Comparison of ENCODE assay signal across 2 cellular contexts in genomic region chr5:142322403-142322746, GRCh38.
TF ChIP-seq lines count a peak whose summit lies in the region.

No MANE protein-coding gene starts in this region.

TF ChIP-seq in HCT116, 20 proteins besides CTCF, POLR2A, EP300 and RAD21:
- no peak for TF ChIP-seq ATF3 (IDR thresholded peaks at IDR 0.05)
- TF ChIP-seq REST (IDR thresholded peaks at IDR 0.05; ENCODE audit: low read depth) = no peak
- TF ChIP-seq JUND (IDR thresholded peaks at IDR 0.05) = no peak
- no peak for TF ChIP-seq SRF (IDR thresholded peaks at IDR 0.05; ENCODE audit: low read depth)
- no peak for TF ChIP-seq EZH2 (IDR thresholded peaks at IDR 0.05)
- TF ChIP-seq, protein P1, sequence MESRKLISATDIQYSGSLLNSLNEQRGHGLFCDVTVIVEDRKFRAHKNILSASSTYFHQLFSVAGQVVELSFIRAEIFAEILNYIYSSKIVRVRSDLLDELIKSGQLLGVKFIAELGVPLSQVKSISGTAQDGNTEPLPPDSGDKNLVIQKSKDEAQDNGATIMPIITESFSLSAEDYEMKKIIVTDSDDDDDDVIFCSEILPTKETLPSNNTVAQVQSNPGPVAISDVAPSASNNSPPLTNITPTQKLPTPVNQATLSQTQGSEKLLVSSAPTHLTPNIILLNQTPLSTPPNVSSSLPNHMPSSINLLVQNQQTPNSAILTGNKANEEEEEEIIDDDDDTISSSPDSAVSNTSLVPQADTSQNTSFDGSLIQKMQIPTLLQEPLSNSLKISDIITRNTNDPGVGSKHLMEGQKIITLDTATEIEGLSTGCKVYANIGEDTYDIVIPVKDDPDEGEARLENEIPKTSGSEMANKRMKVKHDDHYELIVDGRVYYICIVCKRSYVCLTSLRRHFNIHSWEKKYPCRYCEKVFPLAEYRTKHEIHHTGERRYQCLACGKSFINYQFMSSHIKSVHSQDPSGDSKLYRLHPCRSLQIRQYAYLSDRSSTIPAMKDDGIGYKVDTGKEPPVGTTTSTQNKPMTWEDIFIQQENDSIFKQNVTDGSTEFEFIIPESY (IDR thresholded peaks at IDR 0.05; ENCODE audit: extremely low read depth, insufficient replicate concordance, low read length) = no peak
- no peak for TF ChIP-seq SP1 (IDR thresholded peaks at IDR 0.05; ENCODE audit: low read depth)
- no peak for TF ChIP-seq ELF1 (IDR thresholded peaks at IDR 0.05; ENCODE audit: borderline replicate concordance, low read depth)
- TF ChIP-seq EGR1 (IDR thresholded peaks at IDR 0.05; ENCODE audit: low read depth) = no peak
- no peak for TF ChIP-seq POLR2AphosphoS5 (IDR thresholded peaks at IDR 0.05; ENCODE audit: low read depth, low read length)
- TF ChIP-seq EZH2phosphoT487 (IDR thresholded peaks at IDR 0.05; ENCODE audit: borderline replicate concordance) = no peak

TF ChIP-seq in K562, 482 proteins besides CTCF, POLR2A, EP300 and RAD21:
- 0 out of 2 replicates have a peak, but pooled peaks have one; percentile 21 for TF ChIP-seq CBFA2T3 (IDR thresholded peaks at IDR 0.05)
- 0 out of 2 replicates have a peak, but pooled peaks have one; percentile 6 for TF ChIP-seq POLR2H (tag; IDR thresholded peaks at IDR 0.05; ENCODE audit: low read depth)
- no peak for TF ChIP-seq ILK (tag; IDR thresholded peaks at IDR 0.05; ENCODE audit: borderline replicate concordance, low read depth)
- TF ChIP-seq, protein P2, sequence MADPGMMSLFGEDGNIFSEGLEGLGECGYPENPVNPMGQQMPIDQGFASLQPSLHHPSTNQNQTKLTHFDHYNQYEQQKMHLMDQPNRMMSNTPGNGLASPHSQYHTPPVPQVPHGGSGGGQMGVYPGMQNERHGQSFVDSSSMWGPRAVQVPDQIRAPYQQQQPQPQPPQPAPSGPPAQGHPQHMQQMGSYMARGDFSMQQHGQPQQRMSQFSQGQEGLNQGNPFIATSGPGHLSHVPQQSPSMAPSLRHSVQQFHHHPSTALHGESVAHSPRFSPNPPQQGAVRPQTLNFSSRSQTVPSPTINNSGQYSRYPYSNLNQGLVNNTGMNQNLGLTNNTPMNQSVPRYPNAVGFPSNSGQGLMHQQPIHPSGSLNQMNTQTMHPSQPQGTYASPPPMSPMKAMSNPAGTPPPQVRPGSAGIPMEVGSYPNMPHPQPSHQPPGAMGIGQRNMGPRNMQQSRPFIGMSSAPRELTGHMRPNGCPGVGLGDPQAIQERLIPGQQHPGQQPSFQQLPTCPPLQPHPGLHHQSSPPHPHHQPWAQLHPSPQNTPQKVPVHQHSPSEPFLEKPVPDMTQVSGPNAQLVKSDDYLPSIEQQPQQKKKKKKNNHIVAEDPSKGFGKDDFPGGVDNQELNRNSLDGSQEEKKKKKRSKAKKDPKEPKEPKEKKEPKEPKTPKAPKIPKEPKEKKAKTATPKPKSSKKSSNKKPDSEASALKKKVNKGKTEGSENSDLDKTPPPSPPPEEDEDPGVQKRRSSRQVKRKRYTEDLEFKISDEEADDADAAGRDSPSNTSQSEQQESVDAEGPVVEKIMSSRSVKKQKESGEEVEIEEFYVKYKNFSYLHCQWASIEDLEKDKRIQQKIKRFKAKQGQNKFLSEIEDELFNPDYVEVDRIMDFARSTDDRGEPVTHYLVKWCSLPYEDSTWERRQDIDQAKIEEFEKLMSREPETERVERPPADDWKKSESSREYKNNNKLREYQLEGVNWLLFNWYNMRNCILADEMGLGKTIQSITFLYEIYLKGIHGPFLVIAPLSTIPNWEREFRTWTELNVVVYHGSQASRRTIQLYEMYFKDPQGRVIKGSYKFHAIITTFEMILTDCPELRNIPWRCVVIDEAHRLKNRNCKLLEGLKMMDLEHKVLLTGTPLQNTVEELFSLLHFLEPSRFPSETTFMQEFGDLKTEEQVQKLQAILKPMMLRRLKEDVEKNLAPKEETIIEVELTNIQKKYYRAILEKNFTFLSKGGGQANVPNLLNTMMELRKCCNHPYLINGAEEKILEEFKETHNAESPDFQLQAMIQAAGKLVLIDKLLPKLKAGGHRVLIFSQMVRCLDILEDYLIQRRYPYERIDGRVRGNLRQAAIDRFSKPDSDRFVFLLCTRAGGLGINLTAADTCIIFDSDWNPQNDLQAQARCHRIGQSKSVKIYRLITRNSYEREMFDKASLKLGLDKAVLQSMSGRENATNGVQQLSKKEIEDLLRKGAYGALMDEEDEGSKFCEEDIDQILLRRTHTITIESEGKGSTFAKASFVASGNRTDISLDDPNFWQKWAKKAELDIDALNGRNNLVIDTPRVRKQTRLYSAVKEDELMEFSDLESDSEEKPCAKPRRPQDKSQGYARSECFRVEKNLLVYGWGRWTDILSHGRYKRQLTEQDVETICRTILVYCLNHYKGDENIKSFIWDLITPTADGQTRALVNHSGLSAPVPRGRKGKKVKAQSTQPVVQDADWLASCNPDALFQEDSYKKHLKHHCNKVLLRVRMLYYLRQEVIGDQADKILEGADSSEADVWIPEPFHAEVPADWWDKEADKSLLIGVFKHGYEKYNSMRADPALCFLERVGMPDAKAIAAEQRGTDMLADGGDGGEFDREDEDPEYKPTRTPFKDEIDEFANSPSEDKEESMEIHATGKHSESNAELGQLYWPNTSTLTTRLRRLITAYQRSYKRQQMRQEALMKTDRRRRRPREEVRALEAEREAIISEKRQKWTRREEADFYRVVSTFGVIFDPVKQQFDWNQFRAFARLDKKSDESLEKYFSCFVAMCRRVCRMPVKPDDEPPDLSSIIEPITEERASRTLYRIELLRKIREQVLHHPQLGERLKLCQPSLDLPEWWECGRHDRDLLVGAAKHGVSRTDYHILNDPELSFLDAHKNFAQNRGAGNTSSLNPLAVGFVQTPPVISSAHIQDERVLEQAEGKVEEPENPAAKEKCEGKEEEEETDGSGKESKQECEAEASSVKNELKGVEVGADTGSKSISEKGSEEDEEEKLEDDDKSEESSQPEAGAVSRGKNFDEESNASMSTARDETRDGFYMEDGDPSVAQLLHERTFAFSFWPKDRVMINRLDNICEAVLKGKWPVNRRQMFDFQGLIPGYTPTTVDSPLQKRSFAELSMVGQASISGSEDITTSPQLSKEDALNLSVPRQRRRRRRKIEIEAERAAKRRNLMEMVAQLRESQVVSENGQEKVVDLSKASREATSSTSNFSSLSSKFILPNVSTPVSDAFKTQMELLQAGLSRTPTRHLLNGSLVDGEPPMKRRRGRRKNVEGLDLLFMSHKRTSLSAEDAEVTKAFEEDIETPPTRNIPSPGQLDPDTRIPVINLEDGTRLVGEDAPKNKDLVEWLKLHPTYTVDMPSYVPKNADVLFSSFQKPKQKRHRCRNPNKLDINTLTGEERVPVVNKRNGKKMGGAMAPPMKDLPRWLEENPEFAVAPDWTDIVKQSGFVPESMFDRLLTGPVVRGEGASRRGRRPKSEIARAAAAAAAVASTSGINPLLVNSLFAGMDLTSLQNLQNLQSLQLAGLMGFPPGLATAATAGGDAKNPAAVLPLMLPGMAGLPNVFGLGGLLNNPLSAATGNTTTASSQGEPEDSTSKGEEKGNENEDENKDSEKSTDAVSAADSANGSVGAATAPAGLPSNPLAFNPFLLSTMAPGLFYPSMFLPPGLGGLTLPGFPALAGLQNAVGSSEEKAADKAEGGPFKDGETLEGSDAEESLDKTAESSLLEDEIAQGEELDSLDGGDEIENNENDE (IDR thresholded peaks at IDR 0.05; ENCODE audit: low read depth, low read length) = no peak
- TF ChIP-seq ETS2 (tag; IDR thresholded peaks at IDR 0.05; ENCODE audit: borderline replicate concordance, poor library complexity, severe bottlenecking) = no peak
- TF ChIP-seq TCF15 (CRISPR knock-in tag; IDR thresholded peaks at IDR 0.05) = no peak
- peak; percentile 73; the same call in 1 of the 2 replicates for TF ChIP-seq ZKSCAN1 (IDR thresholded peaks at IDR 0.05; ENCODE audit: low read depth, low read length)
- TF ChIP-seq, protein P3, sequence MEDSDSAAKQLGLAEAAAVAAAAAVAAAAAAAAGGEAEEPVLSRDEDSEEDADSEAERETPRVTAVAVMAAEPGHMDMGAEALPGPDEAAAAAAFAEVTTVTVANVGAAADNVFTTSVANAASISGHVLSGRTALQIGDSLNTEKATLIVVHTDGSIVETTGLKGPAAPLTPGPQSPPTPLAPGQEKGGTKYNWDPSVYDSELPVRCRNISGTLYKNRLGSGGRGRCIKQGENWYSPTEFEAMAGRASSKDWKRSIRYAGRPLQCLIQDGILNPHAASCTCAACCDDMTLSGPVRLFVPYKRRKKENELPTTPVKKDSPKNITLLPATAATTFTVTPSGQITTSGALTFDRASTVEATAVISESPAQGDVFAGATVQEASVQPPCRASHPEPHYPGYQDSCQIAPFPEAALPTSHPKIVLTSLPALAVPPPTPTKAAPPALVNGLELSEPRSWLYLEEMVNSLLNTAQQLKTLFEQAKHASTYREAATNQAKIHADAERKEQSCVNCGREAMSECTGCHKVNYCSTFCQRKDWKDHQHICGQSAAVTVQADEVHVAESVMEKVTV (CRISPR knock-in tag; IDR thresholded peaks at IDR 0.05) = no peak
- no peak for TF ChIP-seq FOXJ3 (CRISPR knock-in tag; IDR thresholded peaks at IDR 0.05)
- no peak for TF ChIP-seq NCOA2 (IDR thresholded peaks at IDR 0.05; ENCODE audit: partially characterized antibody in 2 of 2)
- TF ChIP-seq ZC3H8 (IDR thresholded peaks at IDR 0.05) = no peak
- 0 out of 2 replicates have a peak, but pooled peaks have one; percentile 0 for TF ChIP-seq CXXC5 (CRISPR knock-in tag; IDR thresholded peaks at IDR 0.05)
- TF ChIP-seq, protein P1 (CRISPR knock-in tag; IDR thresholded peaks at IDR 0.05) = no peak
